8 cellular contexts compared by ENCODE assay signal in the genomic region with DNA sequence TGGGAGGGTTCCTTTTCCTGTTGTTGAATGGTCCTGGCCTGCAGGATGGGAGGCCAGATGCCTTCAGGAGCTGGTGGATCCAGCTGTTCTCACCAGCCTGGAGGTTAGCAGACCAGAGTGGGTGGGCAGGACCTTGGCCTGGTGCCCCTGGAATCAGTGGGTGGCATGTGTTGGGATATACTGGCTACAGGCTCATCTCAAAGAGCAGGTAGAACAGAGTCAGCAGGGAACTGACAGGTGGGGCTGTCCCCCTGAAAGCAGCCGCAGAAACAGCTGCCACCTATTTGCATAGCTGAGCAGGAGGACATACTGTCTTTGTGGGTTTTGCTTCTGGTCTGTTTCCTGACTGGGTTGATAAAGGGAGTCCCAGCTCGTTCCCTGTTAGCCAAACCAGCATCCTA.
DNase-seq lines count a peak whose midpoint lies in the region; ATAC-seq lines count a peak whose summit lies in the region.

No MANE protein-coding gene starts in this region.

- peak overlapping the region; percentile 48 to 91 (median 70) for H3K27ac Mint-ChIP-seq in IgD-negative memory B cell
- no peak overlapping the region for H3K27ac Mint-ChIP-seq in memory B cell

- H3K4me3 Mint-ChIP-seq in IgD-negative memory B cell, result peak overlapping the region; percentile 53 to 88 (median 75)
- H3K4me3 Mint-ChIP-seq in memory B cell, result peak overlapping the region; percentile 79

- ATAC-seq in GM18858 (IDR thresholded peaks at IDR 0.05; ENCODE audit: unreplicated experiment) (peak; percentile 55), GM21619 (IDR thresholded peaks at IDR 0.05; ENCODE audit: unreplicated experiment) (peak; percentile 73), memory B cell (ENCODE audit: low read depth) (peak; percentile 92)

- peaks cover 39 to 59% (median 48%) of the 10 kb centered on the region in 3 donors for H3K4me1 Mint-ChIP-seq in IgD-negative memory B cell
- peaks cover 50% of the 10 kb centered on the region for H3K4me1 Mint-ChIP-seq in memory B cell

- H3K27me3 ChIP-seq in HAP-1 (ENCODE audit: low read depth), result no peaks in the 10 kb centered on the region
- no peaks in the 10 kb centered on the region for H3K27me3 ChIP-seq in effector memory CD4-positive, alpha-beta T cell (replicated peaks; ENCODE audit: control insufficient read depth, insufficient read depth, low read length, poor library complexity, severe bottlenecking)

- H3K27me3 Mint-ChIP-seq in IgD-negative memory B cell, result peaks cover 4% of the 10 kb centered on the region
- no peaks in the 10 kb centered on the region for H3K27me3 Mint-ChIP-seq in memory B cell

- H3K9me3 Mint-ChIP-seq in IgD-negative memory B cell (no peaks in the 10 kb centered on the region), memory B cell (no peaks in the 10 kb centered on the region)

- DNase-seq in memory B cell (ENCODE audit: low spot score in 2 of 2) (peak; percentile 48 to 60), SK-N-DZ (ENCODE audit: low spot score) (no peak), HAP-1 (ENCODE audit: low spot score in 2 of 2) (no peak), NCI-H2227 (lab: John Stamatoyannopoulos, UW; ENCODE audit: unreplicated experiment) (no peak)
- no peak for DNase-seq in effector memory CD4-positive, alpha-beta T cell

- no peaks in the 10 kb centered on the region for H3K36me3 Mint-ChIP-seq in IgD-negative memory B cell
- H3K36me3 Mint-ChIP-seq in memory B cell, result peaks cover 15% of the 10 kb centered on the region

- peaks cover 10% of the 10 kb centered on the region for H3K4me1 ChIP-seq in HAP-1
- H3K4me1 ChIP-seq in effector memory CD4-positive, alpha-beta T cell (ENCODE audit: control insufficient read depth, insufficient read depth, low read length, poor library complexity, severe bottlenecking), result peaks cover 3% of the 10 kb centered on the region

- no peaks in the 10 kb centered on the region for H3K9me3 ChIP-seq in HAP-1
- H3K9me3 ChIP-seq in effector memory CD4-positive, alpha-beta T cell (ENCODE audit: control insufficient read depth, low read length), result no peaks in the 10 kb centered on the region

- in situ Hi-C loops in HAP-1 (cut with MboI; ENCODE audit: low sequenced_read_pairs), result loop anchor here (25.0 kb wide), 1 partner anchor 623 kb away; the partner anchor contains the start of genes ADAP2 and TEFM

- no peak overlapping the region for H3K27ac ChIP-seq in effector memory CD4-positive, alpha-beta T cell (ENCODE audit: insufficient read depth, low read length, poor library complexity, severe bottlenecking)

- H3K4me3 ChIP-seq in HAP-1, result no peak overlapping the region
- no peak overlapping the region for H3K4me3 ChIP-seq in effector memory CD4-positive, alpha-beta T cell (ENCODE audit: insufficient read depth, low read depth, low read length, poor library complexity, severe bottlenecking)

- H3K36me3 ChIP-seq in HAP-1 (replicated peaks), result no peaks in the 10 kb centered on the region
- peaks cover 26% of the 10 kb centered on the region for H3K36me3 ChIP-seq in effector memory CD4-positive, alpha-beta T cell (ENCODE audit: control insufficient read depth, insufficient read depth, low read length)

Comparison
In these comparisons a context has a peak if more than half of its experiments do, and no peak if none do; other contexts are left out.
1. DNase-seq: peak in memory B cell (2 of 2); none in SK-N-DZ (single experiment), HAP-1 (0 of 2), NCI-H2227 (single experiment) and effector memory CD4-positive, alpha-beta T cell (0 of 3).
2. Peak in every context shown above with its lines, with median percentiles within 50 percentile points of each other: ATAC-seq.